Comparison of ENCODE assay signal across 1 cellular context in genomic region chr17:4539576-4540223, GRCh38.
TF ChIP-seq lines count a peak whose summit lies in the region.

No MANE protein-coding gene starts in this region.

TF ChIP-seq in endothelial cell of umbilical vein, 7 proteins besides CTCF, POLR2A, EP300 and RAD21:
- TF ChIP-seq, protein P1, sequence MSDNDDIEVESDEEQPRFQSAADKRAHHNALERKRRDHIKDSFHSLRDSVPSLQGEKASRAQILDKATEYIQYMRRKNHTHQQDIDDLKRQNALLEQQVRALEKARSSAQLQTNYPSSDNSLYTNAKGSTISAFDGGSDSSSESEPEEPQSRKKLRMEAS (IDR thresholded peaks at IDR 0.05; ENCODE audit: insufficient read depth, insufficient read length) = no peak
- TF ChIP-seq GATA2 (IDR thresholded peaks at IDR 0.05; ENCODE audit: insufficient read depth, insufficient read length, low read depth, low read length) (no peak), MYC (IDR thresholded peaks at IDR 0.05; ENCODE audit: low read depth, low read length) (no peak)
